Comparison of ENCODE assay signal across 8 cellular contexts in genomic region chr9:4490705-4491620, GRCh38. TPM values are rescaled to one million over a fixed set of nuclear protein-coding genes. Genes with fewer than 3 reads are reported as not detected.
DNase-seq lines count a peak whose midpoint lies in the region; ATAC-seq, FAIRE-seq and TF ChIP-seq lines count a peak whose summit lies in the region.

No MANE protein-coding gene starts in this region.

- H3K4me3 ChIP-seq in A549 (peak overlapping the region; percentile 77), adrenal gland (peak overlapping the region; percentile 9 to 49 (median 38)), iPS-18a (ENCODE audit: low read length) (peak overlapping the region; percentile 85), spleen (peak overlapping the region; percentile 39 to 75 (median 54))

- POLR2A ChIA-PET in A549 (lab: Yijun Ruan, JAX), result no interaction called here

- H3K27me3 ChIP-seq in adrenal gland (no peaks in the 10 kb centered on the region), iPS-18a (ENCODE audit: control insufficient read depth, insufficient read depth, low read length) (peaks cover 28% of the 10 kb centered on the region), spleen (replicated peaks in 1 of 7) (peaks cover 0 to 71% (median 30%) of the 10 kb centered on the region in 7 donors)

- H3K9ac ChIP-seq in iPS-18a (ENCODE audit: low read length), result peak overlapping the region; percentile 8

- CTCF ChIA-PET in A549 (lab: Yijun Ruan, JAX), result interaction anchor here (0.6 to 1.0 kb wide), 2 partner anchors 43 to 950 kb away, joined by 3 read pairs; no protein-coding TSS in a partner anchor

- peak overlapping the region; percentile 99 for H3K4me2 ChIP-seq in A549

- intact Hi-C loops in adrenal gland (cut with DNase I) (no loop called here), spleen (cut with DNase I; ENCODE audit: low total_unique reads) (no loop called here)

- DNase-seq in A549 (ENCODE audit: low read depth in 1 of 2, low spot score in 1 of 2), result no peak
- DNase-seq in adrenal gland, result peak in 3 of 7 donors; percentile 4 to 21 (median 18)
- no peak for DNase-seq in spleen
- no peak for DNase-seq in SW480 (ENCODE audit: low spot score)
- no peak for DNase-seq in GDM1 (lab: John Stamatoyannopoulos, UW)

- TF ChIP-seq EP300 in A549 (IDR thresholded peaks at IDR 0.05), result no peak

- 9% methylated on average over 44 of the region's 52 CpGs for WGBS in A549 (ENCODE audit: missing lambda C conversion rate)
- WGBS in adrenal gland, 4 donors, result 1 to 3% (median 2%) methylated on average over 23 to 52 of the region's 52 CpGs
- WGBS in spleen, 5 donors, result 2 to 4% (median 3%) methylated on average over 30 to 52 of the region's 52 CpGs

- H3K9me3 ChIP-seq in A549, result no peaks in the 10 kb centered on the region
- no peaks in the 10 kb centered on the region for H3K9me3 ChIP-seq in adrenal gland (replicated peaks in 1 of 3)
- no peaks in the 10 kb centered on the region for H3K9me3 ChIP-seq in iPS-18a (ENCODE audit: control insufficient read depth, low read depth, low read length)
- no peaks in the 10 kb centered on the region for H3K9me3 ChIP-seq in spleen

- no peak for ATAC-seq in A549
- peak; percentile 19 for ATAC-seq in GM18502 (IDR thresholded peaks at IDR 0.05; ENCODE audit: poor library complexity, unreplicated experiment)
- ATAC-seq in HG03066 (IDR thresholded peaks at IDR 0.05; ENCODE audit: low read depth, unreplicated experiment), result peak; percentile 12

- H3K4me1 ChIP-seq in A549, result peaks cover 6% of the 10 kb centered on the region
- H3K4me1 ChIP-seq in adrenal gland (replicated peaks in 1 of 2), result peaks cover 12 to 13% of the 10 kb centered on the region in 2 donors
- H3K4me1 ChIP-seq in iPS-18a (ENCODE audit: control insufficient read depth, low read depth, low read length), result peaks cover 19% of the 10 kb centered on the region
- peaks cover 9 to 30% (median 19%) of the 10 kb centered on the region in 6 donors for H3K4me1 ChIP-seq in spleen

- FAIRE-seq in A549 (lab: Jason Lieb, UNC), result no peak

- H3K36me3 ChIP-seq in adrenal gland (replicated peaks in 1 of 2), result no peaks in the 10 kb centered on the region
- H3K36me3 ChIP-seq in iPS-18a (ENCODE audit: control insufficient read depth, low read depth, low read length), result no peaks in the 10 kb centered on the region
- no peaks in the 10 kb centered on the region for H3K36me3 ChIP-seq in spleen

- no peak for TF ChIP-seq POLR2A in A549 (IDR thresholded peaks at IDR 0.05; ENCODE audit: low read length)
- TF ChIP-seq POLR2A in adrenal gland (IDR thresholded peaks at IDR 0.05), result no peak
- TF ChIP-seq POLR2A in spleen (IDR thresholded peaks at IDR 0.05), result no peak

- H3K27ac ChIP-seq in A549 (peak overlapping the region; percentile 66 to 82; a peak in 5 of 6 replicates), adrenal gland (peak overlapping the region in 2 of 5 donors; percentile 3 to 67), iPS-18a (ENCODE audit: low read length) (no peak overlapping the region), spleen (no peak overlapping the region)

- no peak for TF ChIP-seq RAD21 in A549 (conservative IDR thresholded peaks at IDR 0.05 in 1 of 2, IDR thresholded peaks at IDR 0.05 in 1 of 2)

- no peak for TF ChIP-seq CTCF in A549 (IDR thresholded peaks at IDR 0.05)
- no peak for TF ChIP-seq CTCF in adrenal gland (IDR thresholded peaks at IDR 0.05)
- TF ChIP-seq CTCF in spleen (IDR thresholded peaks at IDR 0.05 in 8 of 11, conservative IDR thresholded peaks at IDR 0.05 in 3 of 11), result no peak

TF ChIP-seq in A549, 52 proteins besides CTCF, POLR2A, EP300 and RAD21:
- TF ChIP-seq EHF (CRISPR knock-in tag; IDR thresholded peaks at IDR 0.05) (no peak), HOXB5 (CRISPR knock-in tag; IDR thresholded peaks at IDR 0.05) (no peak), RCOR1 (IDR thresholded peaks at IDR 0.05; ENCODE audit: low read depth, low read length) (no peak), SREBF2 (IDR thresholded peaks at IDR 0.05) (no peak), CHD4 (IDR thresholded peaks at IDR 0.05; ENCODE audit: borderline replicate concordance) (no peak)
- TF ChIP-seq, protein P1, sequence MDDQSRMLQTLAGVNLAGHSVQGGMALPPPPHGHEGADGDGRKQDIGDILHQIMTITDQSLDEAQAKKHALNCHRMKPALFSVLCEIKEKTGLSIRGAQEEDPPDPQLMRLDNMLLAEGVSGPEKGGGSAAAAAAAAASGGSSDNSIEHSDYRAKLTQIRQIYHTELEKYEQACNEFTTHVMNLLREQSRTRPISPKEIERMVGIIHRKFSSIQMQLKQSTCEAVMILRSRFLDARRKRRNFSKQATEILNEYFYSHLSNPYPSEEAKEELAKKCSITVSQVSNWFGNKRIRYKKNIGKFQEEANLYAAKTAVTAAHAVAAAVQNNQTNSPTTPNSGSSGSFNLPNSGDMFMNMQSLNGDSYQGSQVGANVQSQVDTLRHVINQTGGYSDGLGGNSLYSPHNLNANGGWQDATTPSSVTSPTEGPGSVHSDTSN (IDR thresholded peaks at IDR 0.05), result no peak
- TF ChIP-seq, protein P2, sequence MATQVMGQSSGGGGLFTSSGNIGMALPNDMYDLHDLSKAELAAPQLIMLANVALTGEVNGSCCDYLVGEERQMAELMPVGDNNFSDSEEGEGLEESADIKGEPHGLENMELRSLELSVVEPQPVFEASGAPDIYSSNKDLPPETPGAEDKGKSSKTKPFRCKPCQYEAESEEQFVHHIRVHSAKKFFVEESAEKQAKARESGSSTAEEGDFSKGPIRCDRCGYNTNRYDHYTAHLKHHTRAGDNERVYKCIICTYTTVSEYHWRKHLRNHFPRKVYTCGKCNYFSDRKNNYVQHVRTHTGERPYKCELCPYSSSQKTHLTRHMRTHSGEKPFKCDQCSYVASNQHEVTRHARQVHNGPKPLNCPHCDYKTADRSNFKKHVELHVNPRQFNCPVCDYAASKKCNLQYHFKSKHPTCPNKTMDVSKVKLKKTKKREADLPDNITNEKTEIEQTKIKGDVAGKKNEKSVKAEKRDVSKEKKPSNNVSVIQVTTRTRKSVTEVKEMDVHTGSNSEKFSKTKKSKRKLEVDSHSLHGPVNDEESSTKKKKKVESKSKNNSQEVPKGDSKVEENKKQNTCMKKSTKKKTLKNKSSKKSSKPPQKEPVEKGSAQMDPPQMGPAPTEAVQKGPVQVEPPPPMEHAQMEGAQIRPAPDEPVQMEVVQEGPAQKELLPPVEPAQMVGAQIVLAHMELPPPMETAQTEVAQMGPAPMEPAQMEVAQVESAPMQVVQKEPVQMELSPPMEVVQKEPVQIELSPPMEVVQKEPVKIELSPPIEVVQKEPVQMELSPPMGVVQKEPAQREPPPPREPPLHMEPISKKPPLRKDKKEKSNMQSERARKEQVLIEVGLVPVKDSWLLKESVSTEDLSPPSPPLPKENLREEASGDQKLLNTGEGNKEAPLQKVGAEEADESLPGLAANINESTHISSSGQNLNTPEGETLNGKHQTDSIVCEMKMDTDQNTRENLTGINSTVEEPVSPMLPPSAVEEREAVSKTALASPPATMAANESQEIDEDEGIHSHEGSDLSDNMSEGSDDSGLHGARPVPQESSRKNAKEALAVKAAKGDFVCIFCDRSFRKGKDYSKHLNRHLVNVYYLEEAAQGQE (IDR thresholded peaks at IDR 0.05), result no peak

RNA-seq across cellular contexts. Expression of gene SLC1A1, which starts 0.7 kb away (rescaled TPM):
- 1.3 and 2.0 TPM in 2 replicates for polyA plus RNA-seq in A549 (2011; rRNA removed)
- 0.33 and 0.38 TPM in 2 replicates for polyA plus RNA-seq in A549 (2012; cell fraction: cytosol; rRNA removed)
- 0.32 and 0.51 TPM in 2 replicates for polyA plus RNA-seq in A549 (2012; cell fraction: nucleus; rRNA removed)
- 0.63 to 0.82 TPM (median 0.66 TPM) in 3 replicates for polyA plus RNA-seq in A549 (2017; fragmentation: RNase III; extraction: RNeasy Plus Mini Kit Qiagen cat#74134 plus additional on column Dnase treatment)
- 1.5 and 1.7 TPM in 2 replicates for polyA minus RNA-seq in A549 (2011; rRNA and poly(A)+ RNA removed)
- 1 to 10 TPM in 7 of 8 donors, under 1 TPM in 1; 0.68 to 4.8 (median 1.9) TPM for total RNA-seq in adrenal gland
- polyA plus RNA-seq in adrenal gland, result 1 to 10 TPM in 2 of 3 donors, under 1 TPM in 1; 0.98 to 4.9 (median 1.2) TPM
- total RNA-seq in spleen, result under 1 TPM in 5 of 7 donors, not detected in 2; 0.17 to 0.79 (median 0.30) TPM
- polyA plus RNA-seq in spleen, result under 1 TPM; 0.11 to 0.32 (median 0.26) TPM

Comparison
In these comparisons a context has a peak if more than half of its experiments do, and no peak if none do; other contexts are left out.
1. ATAC-seq: peak in GM18502 (single experiment) and HG03066 (single experiment); none in A549 (0 of 2).
2. H3K27ac ChIP-seq: peak in A549 (2 of 2); none in iPS-18a (single experiment) and spleen (0 of 8).
3. Peak in every context shown above with its lines, with median percentiles within 50 percentile points of each other: H3K4me3 ChIP-seq.